1 cellular context compared by ENCODE assay signal in genomic region chr20:35619196-35620095, GRCh38.
TF ChIP-seq lines count a peak whose summit lies in the region.

No MANE protein-coding gene starts in this region.

TF ChIP-seq in GM12878, 131 proteins besides CTCF, POLR2A, EP300 and RAD21 (continued from another document and continues in another):
- TF ChIP-seq MYC (IDR thresholded peaks at IDR 0.05; ENCODE audit: insufficient read depth, insufficient read length, insufficient replicate concordance, low read length, severe bottlenecking) (no peak), E2F8 (IDR thresholded peaks at IDR 0.05; ENCODE audit: low read depth, partially characterized antibody) (no peak), SKIL (IDR thresholded peaks at IDR 0.05; ENCODE audit: low read depth, poor library complexity, severe bottlenecking) (no peak), RB1 (IDR thresholded peaks at IDR 0.05; ENCODE audit: borderline replicate concordance) (no peak), MEF2A (IDR thresholded peaks at IDR 0.05; ENCODE audit: insufficient read depth, low read depth, low read length) (no peak), TBL1XR1 (IDR thresholded peaks at IDR 0.05; ENCODE audit: low read depth, low read length) (no peak), MEF2B (IDR thresholded peaks at IDR 0.05; ENCODE audit: partially characterized antibody, poor library complexity, severe bottlenecking) (no peak), IRF3 (IDR thresholded peaks at IDR 0.05) (no peak), TARDBP (IDR thresholded peaks at IDR 0.05; ENCODE audit: borderline replicate concordance) (0 out of 2 replicates have a peak, but pooled peaks have one; percentile 59), SREBF2 (IDR thresholded peaks at IDR 0.05; ENCODE audit: low read length) (no peak), SPI1 (IDR thresholded peaks at IDR 0.05; ENCODE audit: borderline replicate concordance, insufficient read depth, low read depth, low read length) (no peak), CHD2 (IDR thresholded peaks at IDR 0.05; ENCODE audit: borderline replicate concordance, low read depth, low read length) (no peak), CREB1 (IDR thresholded peaks at IDR 0.05; ENCODE audit: low read depth) (0 out of 2 replicates have a peak, but pooled peaks have one; percentile 25), GABPA (IDR thresholded peaks at IDR 0.05; ENCODE audit: low read depth) (no peak), ZNF217 (IDR thresholded peaks at IDR 0.05) (no peak), ELK1 (IDR thresholded peaks at IDR 0.05; ENCODE audit: low read depth, low read length) (0 out of 2 replicates have a peak, but pooled peaks have one; percentile 6), HDGF (IDR thresholded peaks at IDR 0.05) (no peak), CBFB (IDR thresholded peaks at IDR 0.05; ENCODE audit: low read depth) (no peak), SIN3A (IDR thresholded peaks at IDR 0.05; ENCODE audit: low read depth, low read length) (0 out of 2 replicates have a peak, but pooled peaks have one; percentile 63), ZSCAN29 (IDR thresholded peaks at IDR 0.05) (no peak), ZNF24 (IDR thresholded peaks at IDR 0.05) (no peak), SRF (IDR thresholded peaks at IDR 0.05; ENCODE audit: low read depth in 2 of 2, low read length in 2 of 2) (no peak), NR2C1 (IDR thresholded peaks at IDR 0.05) (0 out of 2 replicates have a peak, but pooled peaks have one; percentile 16), JUNB (IDR thresholded peaks at IDR 0.05) (peak; percentile 88), CEBPB (IDR thresholded peaks at IDR 0.05; ENCODE audit: borderline replicate concordance in 1 of 2, low read depth in 2 of 2, low read length in 2 of 2) (no peak), FOXK2 (IDR thresholded peaks at IDR 0.05) (no peak), TAF1 (IDR thresholded peaks at IDR 0.05; ENCODE audit: borderline replicate concordance, low read depth, low read length) (no peak), TCF12 (IDR thresholded peaks at IDR 0.05; ENCODE audit: low read depth, low read length) (peak; percentile 41; the same call in 1 of the 2 replicates), IKZF2 (IDR thresholded peaks at IDR 0.05) (peak; percentile 32 to 49; a peak in 2 of 4 replicates), STAT3 (IDR thresholded peaks at IDR 0.05; ENCODE audit: low read depth, low read length) (no peak), TCF7 (IDR thresholded peaks at IDR 0.05; ENCODE audit: borderline replicate concordance) (no peak), SMC3 (IDR thresholded peaks at IDR 0.05; ENCODE audit: borderline replicate concordance, low read length) (no peak), PRDM15 (CRISPR knock-in tag; IDR thresholded peaks at IDR 0.05) (no peak), EGR1 (IDR thresholded peaks at IDR 0.05; ENCODE audit: borderline replicate concordance in 1 of 2, low read depth in 2 of 2, low read length in 2 of 2) (0 out of 3 replicates have a peak, but pooled peaks of 1 of the 2 experiments have one; percentile 5), ESRRA (IDR thresholded peaks at IDR 0.05; ENCODE audit: low read length) (no peak), MTA3 (IDR thresholded peaks at IDR 0.05; ENCODE audit: borderline replicate concordance, low read length) (no peak), NFXL1 (IDR thresholded peaks at IDR 0.05; ENCODE audit: borderline replicate concordance) (no peak), SMARCA5 (IDR thresholded peaks at IDR 0.05) (peak; percentile 82), NFYA (IDR thresholded peaks at IDR 0.05; ENCODE audit: borderline replicate concordance, low read depth, low read length) (no peak), MAX (IDR thresholded peaks at IDR 0.05; ENCODE audit: low read depth, low read length) (0 out of 2 replicates have a peak, but pooled peaks have one; percentile 44), NFIC (IDR thresholded peaks at IDR 0.05; ENCODE audit: low read depth, low read length) (no peak), SMAD5 (IDR thresholded peaks at IDR 0.05; ENCODE audit: low read depth) (no peak), KDM1A (IDR thresholded peaks at IDR 0.05; ENCODE audit: borderline replicate concordance) (no peak), PAX5 (IDR thresholded peaks at IDR 0.05; ENCODE audit: borderline replicate concordance, low read depth, low read length) (peak; percentile 30; the same call in 1 of the 2 replicates), POU2F2 (IDR thresholded peaks at IDR 0.05; ENCODE audit: borderline replicate concordance, low read depth, low read length) (peak; percentile 39; the same call in 1 of the 3 replicates), PAX8 (IDR thresholded peaks at IDR 0.05) (no peak), MTA2 (IDR thresholded peaks at IDR 0.05; ENCODE audit: low read depth) (no peak), RELA (IDR thresholded peaks at IDR 0.05; ENCODE audit: borderline replicate concordance, partially characterized antibody) (peak; percentile 42), BCL3 (IDR thresholded peaks at IDR 0.05; ENCODE audit: borderline replicate concordance, insufficient read depth, low read depth, low read length, poor library complexity, severe bottlenecking) (no peak)
- TF ChIP-seq, protein P1, sequence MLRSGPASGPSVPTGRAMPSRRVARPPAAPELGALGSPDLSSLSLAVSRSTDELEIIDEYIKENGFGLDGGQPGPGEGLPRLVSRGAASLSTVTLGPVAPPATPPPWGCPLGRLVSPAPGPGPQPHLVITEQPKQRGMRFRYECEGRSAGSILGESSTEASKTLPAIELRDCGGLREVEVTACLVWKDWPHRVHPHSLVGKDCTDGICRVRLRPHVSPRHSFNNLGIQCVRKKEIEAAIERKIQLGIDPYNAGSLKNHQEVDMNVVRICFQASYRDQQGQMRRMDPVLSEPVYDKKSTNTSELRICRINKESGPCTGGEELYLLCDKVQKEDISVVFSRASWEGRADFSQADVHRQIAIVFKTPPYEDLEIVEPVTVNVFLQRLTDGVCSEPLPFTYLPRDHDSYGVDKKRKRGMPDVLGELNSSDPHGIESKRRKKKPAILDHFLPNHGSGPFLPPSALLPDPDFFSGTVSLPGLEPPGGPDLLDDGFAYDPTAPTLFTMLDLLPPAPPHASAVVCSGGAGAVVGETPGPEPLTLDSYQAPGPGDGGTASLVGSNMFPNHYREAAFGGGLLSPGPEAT (IDR thresholded peaks at IDR 0.05; ENCODE audit: low read depth): peak; percentile 70; the same call in 1 of the 2 replicates
- TF ChIP-seq, protein P2, sequence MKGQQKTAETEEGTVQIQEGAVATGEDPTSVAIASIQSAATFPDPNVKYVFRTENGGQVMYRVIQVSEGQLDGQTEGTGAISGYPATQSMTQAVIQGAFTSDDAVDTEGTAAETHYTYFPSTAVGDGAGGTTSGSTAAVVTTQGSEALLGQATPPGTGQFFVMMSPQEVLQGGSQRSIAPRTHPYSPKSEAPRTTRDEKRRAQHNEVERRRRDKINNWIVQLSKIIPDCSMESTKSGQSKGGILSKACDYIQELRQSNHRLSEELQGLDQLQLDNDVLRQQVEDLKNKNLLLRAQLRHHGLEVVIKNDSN (IDR thresholded peaks at IDR 0.05; ENCODE audit: borderline replicate concordance, extremely low read length, insufficient read depth, low read depth, low read length): no peak
- TF ChIP-seq, protein P3, sequence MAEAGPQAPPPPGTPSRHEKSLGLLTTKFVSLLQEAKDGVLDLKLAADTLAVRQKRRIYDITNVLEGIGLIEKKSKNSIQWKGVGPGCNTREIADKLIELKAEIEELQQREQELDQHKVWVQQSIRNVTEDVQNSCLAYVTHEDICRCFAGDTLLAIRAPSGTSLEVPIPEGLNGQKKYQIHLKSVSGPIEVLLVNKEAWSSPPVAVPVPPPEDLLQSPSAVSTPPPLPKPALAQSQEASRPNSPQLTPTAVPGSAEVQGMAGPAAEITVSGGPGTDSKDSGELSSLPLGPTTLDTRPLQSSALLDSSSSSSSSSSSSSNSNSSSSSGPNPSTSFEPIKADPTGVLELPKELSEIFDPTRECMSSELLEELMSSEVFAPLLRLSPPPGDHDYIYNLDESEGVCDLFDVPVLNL (IDR thresholded peaks at IDR 0.05; ENCODE audit: low read depth, low read length): no peak
